ENCODE assay signal across 13 cellular contexts in the genomic region with DNA sequence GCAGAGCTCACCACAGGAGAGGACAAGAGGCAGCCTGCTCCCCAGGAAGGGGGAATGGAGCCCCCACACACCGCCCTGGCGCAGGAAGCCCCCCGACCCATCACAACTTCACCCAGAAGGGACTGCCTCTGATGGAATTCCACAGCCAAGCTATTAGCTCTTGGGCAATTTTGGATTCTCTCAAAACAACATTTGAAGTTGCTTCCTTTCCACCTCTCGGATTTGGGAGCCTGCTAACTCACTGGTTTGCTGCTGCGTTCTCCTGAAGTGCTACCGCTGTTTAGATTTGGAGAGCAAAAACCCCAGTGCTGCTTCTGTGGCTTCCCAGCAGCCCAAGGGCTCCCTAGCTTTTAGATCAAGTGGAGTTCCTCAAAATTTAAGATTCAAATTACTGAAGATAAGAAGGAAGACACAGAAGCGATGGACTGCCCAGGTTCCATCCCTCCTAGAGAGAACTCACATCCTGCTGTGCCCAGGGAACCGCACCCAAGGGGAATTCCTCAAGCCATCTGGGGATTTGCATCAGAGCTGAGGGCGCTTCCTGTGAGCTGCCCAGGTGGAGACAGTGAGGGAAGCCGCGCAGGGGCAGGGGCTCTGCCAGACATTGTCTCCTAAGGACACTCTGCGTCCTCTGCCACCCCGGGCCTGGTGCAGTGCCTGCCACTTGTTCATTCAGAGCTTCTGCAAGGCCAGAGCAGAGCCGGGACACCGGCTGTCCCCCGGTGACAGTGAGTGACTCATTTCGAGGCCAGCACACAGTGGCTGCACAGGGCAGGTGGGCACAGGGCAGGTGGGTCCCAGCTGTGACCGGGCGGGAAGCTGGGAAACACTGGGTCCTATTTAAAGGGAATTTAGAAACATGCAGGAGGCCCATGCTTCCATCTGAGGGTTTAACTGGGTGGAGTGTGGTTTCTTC. TPM values are rescaled to one million over a fixed set of nuclear protein-coding genes. Genes with fewer than 3 reads are reported as not detected.
DNase-seq lines count a peak whose midpoint lies in the region; ATAC-seq and TF ChIP-seq lines count a peak whose summit lies in the region.
"Had no signal": no experiment of that assay in that cellular context is flagged by ENCODE, and none has a peak within 500 bp of the region (broad histone marks: within the 10 kb centered on the region; RNA-seq: fewer than 3 reads in every experiment).

No MANE protein-coding gene starts in this region.

- H2AK5ac ChIP-seq in mesendoderm (ENCODE audit: low read length), result no peak overlapping the region

- no CpG with 5 or more reads among the region's 19 CpGs for WGBS in mesendoderm (ENCODE audit: extremely low coverage, insufficient coverage, low lambda C conversion rate)
- 59 to 76% methylated on average over 16 to 19 of the region's 19 CpGs for WGBS in tibial nerve, 2 donors

- TF ChIP-seq EP300 in tibial nerve (IDR thresholded peaks at IDR 0.05), result no peak

- H3K79me2 ChIP-seq in mesendoderm (ENCODE audit: control insufficient read depth, insufficient read depth, low read length), result no peaks in the 10 kb centered on the region

- no peaks in the 10 kb centered on the region for H3K36me3 ChIP-seq in mesendoderm (ENCODE audit: control insufficient read depth, insufficient read depth, low read length)
- no peaks in the 10 kb centered on the region for H3K36me3 ChIP-seq in tibial nerve

- H3K27ac ChIP-seq in coronary artery (peak overlapping the region; percentile 54 to 87), mesendoderm (ENCODE audit: low read depth, low read length) (no peak overlapping the region), tibial nerve (peak overlapping the region in 3 of 4 donors; percentile 31 to 78 (median 70))

- no peak overlapping the region for H3K9ac ChIP-seq in mesendoderm (ENCODE audit: low read length)

- H3K27me3 ChIP-seq in mesendoderm (ENCODE audit: insufficient read depth, low read length, poor library complexity) (no peaks in the 10 kb centered on the region), tibial nerve (no peaks in the 10 kb centered on the region)
- H3K27me3 ChIP-seq: body of pancreas had no signal

- H2BK120ac ChIP-seq in mesendoderm (ENCODE audit: low read depth, low read length), result no peak overlapping the region

- TF ChIP-seq CTCF in coronary artery (IDR thresholded peaks at IDR 0.05) (no peak), tibial nerve (IDR thresholded peaks at IDR 0.05) (no peak)

- H3K18ac ChIP-seq in mesendoderm (ENCODE audit: low read length), result no peak overlapping the region

- peaks cover 10% of the 10 kb centered on the region for H3K79me1 ChIP-seq in mesendoderm (ENCODE audit: low read length)

- H4K8ac ChIP-seq in mesendoderm (ENCODE audit: low read depth, low read length), result no peak overlapping the region

- H3K4me2 ChIP-seq in mesendoderm (ENCODE audit: low read length), result no peak overlapping the region

- TF ChIP-seq POLR2A in tibial nerve (IDR thresholded peaks at IDR 0.05), result no peak

- no peak overlapping the region for H3K4ac ChIP-seq in mesendoderm (ENCODE audit: low read depth, low read length)

- H4K5ac ChIP-seq in mesendoderm (ENCODE audit: low read length), result no peak overlapping the region

- ATAC-seq in HG03432 (IDR thresholded peaks at IDR 0.05; ENCODE audit: unreplicated experiment) (peak; percentile 44), sciatic nerve (no peak)
- ATAC-seq: body of pancreas, HCT116, K562 had no signal

- peaks cover 9% of the 10 kb centered on the region for H3K4me1 ChIP-seq in mesendoderm (ENCODE audit: control insufficient read depth, low read depth, low read length)
- peaks cover 0 to 90% (median 51%) of the 10 kb centered on the region in 4 donors for H3K4me1 ChIP-seq in tibial nerve

- intact Hi-C loops in sciatic nerve (cut with DNase I), result no loop called here

- no peak overlapping the region for H2BK15ac ChIP-seq in mesendoderm (replicated peaks; ENCODE audit: low read depth)

- H3K4me3 ChIP-seq in coronary artery (peak overlapping the region; percentile 43), mesendoderm (ENCODE audit: low read length) (no peak overlapping the region), tibial nerve (no peak overlapping the region)
- H3K4me3 ChIP-seq: body of pancreas, K562 had no signal

- H3K9me3 ChIP-seq in tibial nerve, result no peaks in the 10 kb centered on the region
- H3K9me3 ChIP-seq: body of pancreas had no signal

- H3K23ac ChIP-seq in mesendoderm (ENCODE audit: low read length), result no peak overlapping the region

- peak overlapping the region; percentile 34 for H3K56ac ChIP-seq in mesendoderm (ENCODE audit: low read length)

- DNase-seq in coronary artery (ENCODE audit: low spot score) (no peak), mesendoderm (peak; percentile 51), tibial nerve (ENCODE audit: low spot score in 2 of 2) (no peak), AML-193 (lab: John Stamatoyannopoulos, UW) (no peak), sciatic nerve (ENCODE audit: low spot score) (no peak), amniotic stem cell (lab: John Stamatoyannopoulos, UW) (no peak)
- DNase-seq: activated CD4-positive, alpha-beta T cell treated with anti-CD3 and anti-CD28 coated beads for 1 hour; body of pancreas; NCI-H187; NK-92 treated with Interleukin-12 subunit alpha and Interleukin-12 subunit beta, amount 100 ng/mL, for 24 hours had no signal

- H2BK5ac ChIP-seq in mesendoderm (ENCODE audit: low read length), result no peak overlapping the region

RNA-seq across cellular contexts. Expression of gene COL4A1, which starts 45.5 kb away (rescaled TPM):
- polyA plus RNA-seq in mesendoderm (2013, experiment 1 of 2), result 28.0 TPM
- polyA plus RNA-seq in mesendoderm (2013, experiment 2 of 2), result 29.2 TPM
- total RNA-seq in tibial nerve (100 to 1,000 TPM; 385 to 583 (median 526) TPM), sciatic nerve (423 TPM)
- polyA plus RNA-seq: K562 had no signal

RNA-seq across cellular contexts. Expression of gene COL4A2, which starts 45.7 kb away (rescaled TPM):
- 32.1 TPM for polyA plus RNA-seq in mesendoderm (2013, experiment 1 of 2)
- 31.1 TPM for polyA plus RNA-seq in mesendoderm (2013, experiment 2 of 2)
- total RNA-seq in tibial nerve, result 100 to 1,000 TPM; 576 to 821 (median 658) TPM
- total RNA-seq in sciatic nerve, result 417 TPM
